In the genomic region with DNA sequence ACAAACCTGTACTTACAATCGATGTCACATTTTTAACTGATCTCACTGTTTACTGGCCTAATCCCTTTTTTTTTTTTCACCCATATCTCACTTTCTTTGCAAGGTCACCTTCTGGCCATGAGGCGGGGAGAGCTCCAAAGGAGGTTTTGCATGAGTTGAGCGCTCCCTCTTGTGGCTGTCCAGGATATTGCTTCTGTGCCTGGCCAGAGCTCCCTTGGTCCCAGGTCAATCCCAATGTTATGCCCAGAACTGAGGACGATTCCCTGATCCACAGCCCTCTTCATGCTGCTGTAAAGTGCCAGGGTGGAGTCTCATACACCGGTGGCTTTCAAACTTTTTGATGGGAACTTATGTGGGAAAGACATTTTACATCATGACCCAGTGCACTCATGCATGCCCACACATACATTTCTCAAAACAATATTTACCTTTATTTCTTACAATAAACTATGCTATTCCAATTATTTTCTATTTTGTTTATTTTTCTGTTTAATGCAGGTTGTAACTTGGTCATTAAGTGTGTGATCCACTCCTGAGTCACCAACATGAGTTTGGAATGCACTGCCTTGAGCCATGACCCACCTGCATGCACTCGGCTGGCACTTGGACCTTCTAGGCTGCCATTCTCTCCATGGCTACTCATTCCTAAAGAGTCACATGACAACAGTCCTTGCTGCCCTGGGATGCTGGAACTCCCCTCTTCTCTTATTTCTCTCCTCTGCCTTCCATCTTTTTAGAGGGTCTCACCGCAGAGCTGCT, we compare ENCODE assay signal across 7 cellular contexts. TPM values are rescaled to one million over a fixed set of nuclear protein-coding genes. Genes with fewer than 3 reads are reported as not detected.
DNase-seq lines count a peak whose midpoint lies in the region; ATAC-seq, FAIRE-seq and TF ChIP-seq lines count a peak whose summit lies in the region.

No MANE protein-coding gene starts in this region.

- CTCF ChIA-PET in endothelial cell of umbilical vein (lab: Charles Lee): interaction anchor here (0.7 to 8.1 kb wide), 76 partner anchors 9 to 1696 kb away, joined by 3 to 486 read pairs (median 4); partner anchors contain the start of genes RPL39L, RTP2 and SST

- H3K9me1 ChIP-seq in endothelial cell of umbilical vein (replicated peaks; ENCODE audit: control insufficient read depth, extremely low read depth, insufficient read depth, low read length): no peaks in the 10 kb centered on the region

- no peak overlapping the region for H3K27ac ChIP-seq in endothelial cell of umbilical vein (ENCODE audit: insufficient read depth, low read depth, low read length)

- intact Hi-C loops in endothelial cell of umbilical vein (cut with micrococcal nuclease) (loop anchor here (1.0 kb wide), 5 partner anchors 34 to 567 kb away; no protein-coding TSS in a partner anchor), mucosa of descending colon (cut with DNase I, micrococcal nuclease) (loop anchor here (1.0 to 5.0 kb wide), 3 partner anchors 361 to 458 kb away; no protein-coding TSS in a partner anchor)

- POLR2A ChIA-PET in endothelial cell of umbilical vein (lab: Charles Lee): interaction anchor here (0.6 kb wide), 2 partner anchors 9 to 362 kb away, joined by 3 read pairs; no protein-coding TSS in a partner anchor

- H3K4me2 ChIP-seq in endothelial cell of umbilical vein (ENCODE audit: insufficient read depth, low read length): no peak overlapping the region

- H3K4me3 ChIP-seq in endothelial cell of umbilical vein (replicated peaks in 1 of 3; ENCODE audit: insufficient read depth in 1 of 3, low read depth in 1 of 3, low read length in 3 of 3) (no peak overlapping the region), mucosa of descending colon (no peak overlapping the region)

- no TSS peak for BruUV-seq in endothelial cell of umbilical vein (replicated peaks; lab: Mats Ljungman, UMichigan)

- H3K27me3 ChIP-seq in endothelial cell of umbilical vein (ENCODE audit: control insufficient read depth in 2 of 2, insufficient read depth in 2 of 2, low read length in 2 of 2): peaks cover 0 to 2% of the 10 kb centered on the region in 2 experiments

- no peaks in the 10 kb centered on the region for H3K4me1 ChIP-seq in endothelial cell of umbilical vein (ENCODE audit: control insufficient read depth, extremely low read depth, insufficient read depth, low read length)
- H3K4me1 ChIP-seq in mucosa of descending colon (ENCODE audit: low read depth): no peaks in the 10 kb centered on the region

- TF ChIP-seq CTCF in endothelial cell of umbilical vein (IDR thresholded peaks at IDR 0.05; ENCODE audit: extremely low read depth in 1 of 2, insufficient read depth in 1 of 2, low read depth in 1 of 2, low read length in 2 of 2) (peak; percentile 83 to 89), mucosa of descending colon (IDR thresholded peaks at IDR 0.05) (peak; percentile 84)

- H3K9me3 ChIP-seq in endothelial cell of umbilical vein (replicated peaks; ENCODE audit: control insufficient read depth, insufficient read depth, low read length) (no peaks in the 10 kb centered on the region), mucosa of descending colon (peaks cover 1% of the 10 kb centered on the region)

- no peak overlapping the region for H3K9ac ChIP-seq in endothelial cell of umbilical vein (replicated peaks; ENCODE audit: extremely low read depth, insufficient read depth, low read length)

- dilution Hi-C loops in endothelial cell of umbilical vein (cut with MboI; ENCODE audit: extremely low pct_ligation_motif_present, low sequenced_read_pairs): loop anchor here (25.0 kb wide), 1 partner anchor 368 kb away; no protein-coding TSS in a partner anchor

- TF ChIP-seq POLR2A in endothelial cell of umbilical vein (IDR thresholded peaks at IDR 0.05; ENCODE audit: low read depth, low read length): no peak

- no peaks in the 10 kb centered on the region for H3K36me3 ChIP-seq in endothelial cell of umbilical vein (ENCODE audit: control insufficient read depth in 2 of 2, extremely low read depth in 1 of 2, insufficient read depth in 2 of 2, low read length in 2 of 2)
- H3K36me3 ChIP-seq in mucosa of descending colon (ENCODE audit: low read depth): no peaks in the 10 kb centered on the region

- DNase-seq in GM18507 (ENCODE audit: extremely low spot score, insufficient read length, low read depth): peak; percentile 38
- peak; percentile 80 for DNase-seq in HK-2 (ENCODE audit: unreplicated experiment)
- DNase-seq in NCI-H82 treated with DMSO at 0.1 percent for 48 hours (lab: John Stamatoyannopoulos, UW; ENCODE audit: unreplicated experiment): peak; percentile 44
- peak; percentile 13 to 50 for DNase-seq in activated CD8-positive, alpha-beta memory T cell treated with anti-CD3 and anti-CD28 coated beads for 1 hour (ENCODE audit: extremely low read depth in 1 of 2, low read depth in 1 of 2)
- DNase-seq in endothelial cell of umbilical vein (ENCODE audit: low read depth, low spot score): peak; percentile 58
- peak in 2 of 3 donors; percentile 81 to 83 for DNase-seq in mucosa of descending colon
- DNase-seq in stimulated activated CD8-positive, alpha-beta memory T cell treated with anti-CD3 and anti-CD28 coated beads, Interleukin-4, amount 100 ng/mL, for 48 hours: peak; percentile 86

- no peaks in the 10 kb centered on the region for H3K79me2 ChIP-seq in endothelial cell of umbilical vein (ENCODE audit: control insufficient read depth, insufficient read depth, low read length)

- peak; percentile 89 for ATAC-seq in mucosa of descending colon

- no peaks in the 10 kb centered on the region for H4K20me1 ChIP-seq in endothelial cell of umbilical vein (replicated peaks; ENCODE audit: control insufficient read depth, extremely low read depth, insufficient read depth, low read length)

- H2AFZ ChIP-seq in endothelial cell of umbilical vein (ENCODE audit: low read depth, low read length): no peak overlapping the region

- FAIRE-seq in GM18507 (lab: Jason Lieb, UNC) (peak; percentile 80), endothelial cell of umbilical vein (lab: Jason Lieb, UNC) (peak; percentile 76)

TF ChIP-seq in endothelial cell of umbilical vein, 7 proteins besides CTCF, POLR2A, EP300 and RAD21:
- TF ChIP-seq, protein P1, sequence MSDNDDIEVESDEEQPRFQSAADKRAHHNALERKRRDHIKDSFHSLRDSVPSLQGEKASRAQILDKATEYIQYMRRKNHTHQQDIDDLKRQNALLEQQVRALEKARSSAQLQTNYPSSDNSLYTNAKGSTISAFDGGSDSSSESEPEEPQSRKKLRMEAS (IDR thresholded peaks at IDR 0.05; ENCODE audit: insufficient read depth, insufficient read length): no peak
- TF ChIP-seq GATA2 (IDR thresholded peaks at IDR 0.05; ENCODE audit: insufficient read depth, insufficient read length, low read depth, low read length) (no peak), MYC (IDR thresholded peaks at IDR 0.05; ENCODE audit: low read depth, low read length) (no peak), POLR2AphosphoS5 (IDR thresholded peaks at IDR 0.05; ENCODE audit: insufficient read depth, low read depth, low read length) (no peak), FOS (IDR thresholded peaks at IDR 0.05; ENCODE audit: borderline replicate concordance, insufficient read depth, low read length) (no peak), JUN (IDR thresholded peaks at IDR 0.05; ENCODE audit: borderline replicate concordance, insufficient read depth, insufficient read length, low read depth) (no peak), EZH2 (IDR thresholded peaks at IDR 0.05; ENCODE audit: borderline replicate concordance, low read depth, low read length, severe bottlenecking) (no peak)

RNA-seq across cellular contexts. Expression of gene SST, which starts 9.6 kb away (rescaled TPM):
- total RNA-seq in endothelial cell of umbilical vein: not detected in 2 replicates
- polyA plus RNA-seq in endothelial cell of umbilical vein: not detected in 2 replicates
- polyA plus RNA-seq in endothelial cell of umbilical vein (2011; cell fraction: cytosol; rRNA removed): not detected in 2 replicates
- not detected in 2 replicates for polyA plus RNA-seq in endothelial cell of umbilical vein (2011; cell fraction: nucleus; rRNA removed)
- not detected in 2 replicates for polyA plus RNA-seq in endothelial cell of umbilical vein (2012)
- polyA minus RNA-seq in endothelial cell of umbilical vein: not detected in 2 replicates
- not detected for polyA minus RNA-seq in endothelial cell of umbilical vein (2011; cell fraction: cytosol; rRNA and poly(A)+ RNA removed)
- polyA minus RNA-seq in endothelial cell of umbilical vein (2011; cell fraction: nucleus; rRNA and poly(A)+ RNA removed): not detected in 2 replicates
- total RNA-seq in mucosa of descending colon: 10 to 100 TPM in 2 of 3 donors, 1 to 10 TPM in 1; 7.2 to 29.5 (median 23.8) TPM

RNA-seq across cellular contexts. Expression of gene RTP2, which starts 22.5 kb away (rescaled TPM):
- not detected in 2 replicates for total RNA-seq in endothelial cell of umbilical vein
- polyA plus RNA-seq in endothelial cell of umbilical vein: not detected in 2 replicates
- not detected in 2 replicates for polyA plus RNA-seq in endothelial cell of umbilical vein (2011; cell fraction: cytosol; rRNA removed)
- not detected in 2 replicates for polyA plus RNA-seq in endothelial cell of umbilical vein (2011; cell fraction: nucleus; rRNA removed)
- not detected in 2 replicates for polyA plus RNA-seq in endothelial cell of umbilical vein (2012)
- not detected in 2 replicates for polyA minus RNA-seq in endothelial cell of umbilical vein
- not detected for polyA minus RNA-seq in endothelial cell of umbilical vein (2011; cell fraction: cytosol; rRNA and poly(A)+ RNA removed)
- polyA minus RNA-seq in endothelial cell of umbilical vein (2011; cell fraction: nucleus; rRNA and poly(A)+ RNA removed): not detected in 2 replicates
- not detected for total RNA-seq in mucosa of descending colon

Comparison
In these comparisons a context has a peak if more than half of its experiments do, and no peak if none do; other contexts are left out.
1. DNase-seq: peak in every context shown above with its lines; median percentile 86 in stimulated activated CD8-positive, alpha-beta memory T cell treated with anti-CD3 and anti-CD28 coated beads, Interleukin-4, amount 100 ng/mL, for 48 hours; 82 in mucosa of descending colon; 80 in HK-2; 58 in endothelial cell of umbilical vein; 44 in NCI-H82 treated with DMSO at 0.1 percent for 48 hours; 38 in GM18507; 32 in activated CD8-positive, alpha-beta memory T cell treated with anti-CD3 and anti-CD28 coated beads for 1 hour.